Comparison of ENCODE assay signal across 16 cellular contexts in the genomic region with DNA sequence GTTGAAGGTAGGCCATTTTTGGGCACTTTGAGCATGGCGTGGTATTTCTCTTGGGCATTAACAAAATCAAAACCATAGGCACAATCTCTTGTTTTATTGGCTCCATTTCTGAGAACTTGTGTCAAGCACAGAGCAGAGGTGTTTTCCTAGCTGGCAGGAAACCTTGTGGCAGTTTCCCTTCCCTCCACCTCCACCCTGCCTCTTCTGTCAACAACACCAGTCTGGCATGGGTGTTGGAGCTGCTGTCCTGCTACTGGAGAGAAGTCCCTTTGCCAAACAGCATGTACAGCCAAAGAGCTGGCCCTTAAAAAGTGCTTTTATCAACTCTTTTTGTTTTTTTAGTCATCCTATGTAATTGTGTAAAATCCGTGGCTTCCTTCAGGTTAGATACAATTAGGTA. TPM values are rescaled to one million over a fixed set of nuclear protein-coding genes. Genes with fewer than 3 reads are reported as not detected.
DNase-seq lines count a peak whose midpoint lies in the region; ATAC-seq and TF ChIP-seq lines count a peak whose summit lies in the region.
"Had no signal": no experiment of that assay in that cellular context is flagged by ENCODE, and none has a peak within 500 bp of the region (broad histone marks: within the 10 kb centered on the region; RNA-seq: fewer than 3 reads in every experiment).

No MANE protein-coding gene starts in this region.

- no peaks in the 10 kb centered on the region for H3K27me3 Mint-ChIP-seq in CD8-positive, alpha-beta memory T cell
- H3K27me3 Mint-ChIP-seq in activated T-helper 1 cell treated with anti-CD3 and anti-CD28 coated beads, Interleukin-12 subunit alpha, Interleukin-12 subunit beta, Interleukin-2, Interleukin-4 antibody, amounts not matched to agents 30 ng/mL and 10 ng/mL and 1 ng/mL, durations not matched to agents 14 hours and 24 hours and 36 hours (ENCODE audit: insufficient read depth), result no peaks in the 10 kb centered on the region

- TF ChIP-seq CTCF in A673 (conservative IDR thresholded peaks at IDR 0.05; ENCODE audit: low read depth, low read length) (no peak), tibial nerve (IDR thresholded peaks at IDR 0.05) (no peak)

- H3K27ac Mint-ChIP-seq in CD8-positive, alpha-beta memory T cell, result peak overlapping the region; percentile 32 to 98 (median 92)
- H3K27ac Mint-ChIP-seq in activated T-helper 1 cell treated with anti-CD3 and anti-CD28 coated beads, Interleukin-12 subunit alpha, Interleukin-12 subunit beta, Interleukin-2, Interleukin-4 antibody, amounts not matched to agents 30 ng/mL and 10 ng/mL and 1 ng/mL, durations not matched to agents 14 hours and 24 hours and 36 hours, result peak overlapping the region; percentile 26

- POLR2A ChIA-PET in A673 (lab: Charles Lee; ENCODE audit: low non-redundant PET), result no interaction called here
- POLR2A ChIA-PET in CD8-positive, alpha-beta memory T cell (lab: Charles Lee), result interaction anchor here (2.9 kb wide), 1 partner anchor 14 kb away, joined by 16 read pairs; the partner anchor contains the start of gene ATP1A1

- TF ChIP-seq EP300 in tibial nerve (IDR thresholded peaks at IDR 0.05), result no peak

- H3K9me3 Mint-ChIP-seq in CD8-positive, alpha-beta memory T cell, result no peaks in the 10 kb centered on the region
- no peaks in the 10 kb centered on the region for H3K9me3 Mint-ChIP-seq in activated T-helper 1 cell treated with anti-CD3 and anti-CD28 coated beads, Interleukin-12 subunit alpha, Interleukin-12 subunit beta, Interleukin-2, Interleukin-4 antibody, amounts not matched to agents 30 ng/mL and 10 ng/mL and 1 ng/mL, durations not matched to agents 14 hours and 24 hours and 36 hours

- DNase-seq in A673 (ENCODE audit: low spot score) (no peak), left colon (no peak), tibial nerve (ENCODE audit: low spot score in 2 of 2) (no peak), HAP-1 (ENCODE audit: low spot score in 2 of 2) (no peak)
- no peak for DNase-seq in CD8-positive, alpha-beta memory T cell
- no peak for DNase-seq in activated T-helper 1 cell treated with anti-CD3 and anti-CD28 coated beads, Interleukin-12 subunit alpha, Interleukin-12 subunit beta, Interleukin-2, Interleukin-4 antibody, amounts not matched to agents 30 ng/mL and 10 ng/mL and 1 ng/mL, durations not matched to agents 14 hours and 24 hours and 36 hours (ENCODE audit: low spot score)
- no peak for DNase-seq in activated effector memory CD4-positive, alpha-beta T cell treated with anti-CD3 and anti-CD28 coated beads, Interleukin-2, amount 50 U/mL, for 16 hours
- DNase-seq: KBM-7, NCI-H1417, small intestine had no signal

- H3K27me3 ChIP-seq in A673 (replicated peaks; ENCODE audit: insufficient read depth, low read depth, low read length, poor library complexity), result no peaks in the 10 kb centered on the region
- no peaks in the 10 kb centered on the region for H3K27me3 ChIP-seq in CD8-positive, alpha-beta memory T cell (ENCODE audit: insufficient read depth, low read length, poor library complexity, severe bottlenecking)
- no peaks in the 10 kb centered on the region for H3K27me3 ChIP-seq in tibial nerve
- no peaks in the 10 kb centered on the region for H3K27me3 ChIP-seq in HAP-1 (ENCODE audit: low read depth)

- H3K36me3 ChIP-seq in A673 (ENCODE audit: insufficient read depth, low read length, poor library complexity, severe bottlenecking) (peaks cover 99% of the 10 kb centered on the region), tibial nerve (peaks cover 0 to 98% (median 38%) of the 10 kb centered on the region in 3 donors), HAP-1 (replicated peaks) (peaks cover 94% of the 10 kb centered on the region)
- peaks cover 90% of the 10 kb centered on the region for H3K36me3 ChIP-seq in CD8-positive, alpha-beta memory T cell (ENCODE audit: insufficient read depth, low read length)

- in situ Hi-C loops in HAP-1 (cut with MboI; ENCODE audit: low sequenced_read_pairs), result no loop called here

- WGBS in tibial nerve, 2 donors, result 90 to 98% methylated on average over 2 of the region's 2 CpGs

- CTCF ChIA-PET in A673 (lab: Charles Lee), result no interaction called here
- CTCF ChIA-PET in CD8-positive, alpha-beta memory T cell (lab: Charles Lee), result interaction anchor here (1.2 to 1.3 kb wide), 2 partner anchors 115 to 250 kb away, joined by 3 to 5 read pairs; no protein-coding TSS in a partner anchor

- H3K4me1 Mint-ChIP-seq in CD8-positive, alpha-beta memory T cell, result peaks cover 42 to 66% (median 59%) of the 10 kb centered on the region in 3 donors
- H3K4me1 Mint-ChIP-seq in activated T-helper 1 cell treated with anti-CD3 and anti-CD28 coated beads, Interleukin-12 subunit alpha, Interleukin-12 subunit beta, Interleukin-2, Interleukin-4 antibody, amounts not matched to agents 30 ng/mL and 10 ng/mL and 1 ng/mL, durations not matched to agents 14 hours and 24 hours and 36 hours (ENCODE audit: low read depth), result peaks cover 65% of the 10 kb centered on the region

- H3K4me3 ChIP-seq in A673 (ENCODE audit: low read depth, low read length, poor library complexity, severe bottlenecking) (no peak overlapping the region), tibial nerve (no peak overlapping the region), HAP-1 (no peak overlapping the region)
- H3K4me3 ChIP-seq in CD8-positive, alpha-beta memory T cell (ENCODE audit: low read length), result no peak overlapping the region
- H3K4me3 ChIP-seq: lung, thoracic aorta had no signal

- H3K9me3 ChIP-seq in A673 (ENCODE audit: low read depth, low read length, poor library complexity, severe bottlenecking), result no peaks in the 10 kb centered on the region
- H3K9me3 ChIP-seq in CD8-positive, alpha-beta memory T cell (ENCODE audit: low read length), result no peaks in the 10 kb centered on the region
- no peaks in the 10 kb centered on the region for H3K9me3 ChIP-seq in tibial nerve
- no peaks in the 10 kb centered on the region for H3K9me3 ChIP-seq in HAP-1
- H3K9me3 ChIP-seq: thoracic aorta had no signal

- H3K4me1 ChIP-seq in A673 (ENCODE audit: insufficient read depth, low read length, poor library complexity, severe bottlenecking) (peaks cover 71% of the 10 kb centered on the region), tibial nerve (no peaks in the 10 kb centered on the region), HAP-1 (no peaks in the 10 kb centered on the region)
- H3K4me1 ChIP-seq in CD8-positive, alpha-beta memory T cell (ENCODE audit: insufficient read depth, low read length), result peaks cover 44% of the 10 kb centered on the region

- TF ChIP-seq POLR2A in tibial nerve (IDR thresholded peaks at IDR 0.05), result no peak

- peak; percentile 60 for ATAC-seq in left colon
- ATAC-seq in GM19023 (IDR thresholded peaks at IDR 0.05; ENCODE audit: unreplicated experiment), result no peak
- ATAC-seq: Panc1, SK-N-SH treated with all-trans-retinoic acid at 6 μM for 48 hours had no signal

- intact Hi-C loops in A673 (cut with micrococcal nuclease; ENCODE audit: unreplicated experiment) (no loop called here), left colon (cut with DNase I, micrococcal nuclease) (no loop called here)
- intact Hi-C loops in activated T-helper 1 cell treated with anti-CD3 and anti-CD28 coated beads, Interleukin-12 subunit alpha, Interleukin-12 subunit beta, Interleukin-2, Interleukin-4 antibody, amounts not matched to agents 30 ng/mL and 10 ng/mL and 1 ng/mL, durations not matched to agents 14 hours and 24 hours and 36 hours (cut with micrococcal nuclease), result no loop called here

- H3K27ac ChIP-seq in A673 (ENCODE audit: low read depth, low read length, poor library complexity, severe bottlenecking) (peak overlapping the region; percentile 48), tibial nerve (no peak overlapping the region)
- no peak overlapping the region for H3K27ac ChIP-seq in CD8-positive, alpha-beta memory T cell (ENCODE audit: low read depth, low read length)
- H3K27ac ChIP-seq: HL-60, thoracic aorta had no signal

- peaks cover 40 to 96% (median 51%) of the 10 kb centered on the region in 3 donors for H3K36me3 Mint-ChIP-seq in CD8-positive, alpha-beta memory T cell
- peaks cover 66% of the 10 kb centered on the region for H3K36me3 Mint-ChIP-seq in activated T-helper 1 cell treated with anti-CD3 and anti-CD28 coated beads, Interleukin-12 subunit alpha, Interleukin-12 subunit beta, Interleukin-2, Interleukin-4 antibody, amounts not matched to agents 30 ng/mL and 10 ng/mL and 1 ng/mL, durations not matched to agents 14 hours and 24 hours and 36 hours (ENCODE audit: low read depth)

- no TSS peak for BruUV-seq in A673 (replicated peaks; lab: Mats Ljungman, UMichigan)

- H3K4me3 Mint-ChIP-seq in CD8-positive, alpha-beta memory T cell, result no peak overlapping the region
- H3K4me3 Mint-ChIP-seq in activated T-helper 1 cell treated with anti-CD3 and anti-CD28 coated beads, Interleukin-12 subunit alpha, Interleukin-12 subunit beta, Interleukin-2, Interleukin-4 antibody, amounts not matched to agents 30 ng/mL and 10 ng/mL and 1 ng/mL, durations not matched to agents 14 hours and 24 hours and 36 hours, result peak overlapping the region; percentile 23

RNA-seq across cellular contexts. Expression of gene ATP1A1, which starts 16.0 kb away (rescaled TPM):
- 1,293 and 1,420 TPM in 2 replicates for total RNA-seq in A673 (2021)
- total RNA-seq in CD8-positive, alpha-beta memory T cell, result 100 to 1,000 TPM; 259 to 263 TPM
- 58.0 TPM for polyA plus RNA-seq in CD8-positive, alpha-beta memory T cell
- 238 and 240 TPM in 2 replicates for total RNA-seq in activated T-helper 1 cell treated with anti-CD3 and anti-CD28 coated beads, Interleukin-12 subunit alpha, Interleukin-12 subunit beta, Interleukin-2, Interleukin-4 antibody, amounts not matched to agents 30 ng/mL and 10 ng/mL and 1 ng/mL, durations not matched to agents 14 hours and 24 hours and 36 hours
- 1,000 to 10,000 TPM; 1,822 to 3,252 TPM for total RNA-seq in left colon
- 100 to 1,000 TPM; 226 to 325 (median 267) TPM for total RNA-seq in tibial nerve
